ENCODE assay signal across 23 cellular contexts in the genomic region with DNA sequence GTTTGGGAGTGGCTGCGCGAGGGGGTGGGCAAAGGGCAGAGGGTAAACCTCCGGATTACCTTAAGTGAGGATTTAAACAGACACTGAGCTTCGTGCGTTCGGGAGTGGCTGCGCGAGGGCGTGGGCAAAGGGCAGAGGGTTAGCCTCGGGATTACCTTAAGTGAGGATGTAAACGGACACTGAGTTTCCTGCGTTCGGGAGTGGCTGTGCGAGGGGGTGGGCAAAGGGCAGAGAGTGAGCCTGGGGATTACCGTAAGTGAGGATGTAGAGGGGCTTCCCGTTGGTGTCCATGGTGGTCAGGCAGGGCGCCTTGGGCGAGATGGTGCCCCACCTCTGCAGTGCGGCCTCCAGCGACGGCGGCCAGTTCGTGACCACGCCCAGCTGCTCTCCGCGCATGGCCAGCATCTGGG.
"Had no signal": no experiment of that assay in that cellular context is flagged by ENCODE, and none has a peak within 500 bp of the region (broad histone marks: within the 10 kb centered on the region; RNA-seq: fewer than 3 reads in every experiment).

No MANE protein-coding gene starts in this region.

- H3K9me3 ChIP-seq: adrenal gland, ascending aorta, gastrocnemius medialis, ovary, prostate gland, thyroid gland had no signal

- H3K36me3 ChIP-seq: ovary, prostate gland, thyroid gland had no signal

- DNase-seq: activated CD4-positive, alpha-beta T cell treated with anti-CD3 and anti-CD28 coated beads for 1 hour; activated CD4-positive, alpha-beta T cell treated with anti-CD3 and anti-CD28 coated beads, Interleukin-2, amount 50 U/mL, for 1 hour; activated CD8-positive, alpha-beta memory T cell treated with anti-CD3 and anti-CD28 coated beads, Interleukin-2, amount 50 U/mL, for 4 hours; activated naive CD4-positive, alpha-beta T cell; activated T-cell treated with anti-CD3 and anti-CD28 coated beads, Interleukin-2, amount 50 U/mL, for 24 hours; adrenal gland; central memory CD4-positive, alpha-beta T cell; effector memory CD8-positive, alpha-beta T cell; gastrocnemius medialis; head of caudate nucleus; hypothalamus; midbrain; ovary; stimulated activated CD4-positive, alpha-beta T cell treated with anti-CD3 and anti-CD28 coated beads, Interleukin-4, amount 100 ng/mL, for 24 hours; substantia nigra; T-helper 1 cell; thyroid gland had no signal

- H3K9me3 Mint-ChIP-seq: activated T-cell treated with anti-CD3 and anti-CD28 coated beads, Interleukin-2, amount 50 U/mL, for 24 hours; activated T-helper 2 cell treated with anti-CD3 and anti-CD28 coated beads, Interferon-gamma antibody, Interleukin-2, Interleukin-4, amounts not matched to agents 10 μg/mL and 5 μg/mL and 100 μg/mL, durations not matched to agents 14 hours and 24 hours and 36 hours; effector memory CD8-positive, alpha-beta T cell; stimulated activated naive CD8-positive, alpha-beta T cell treated with anti-CD3 and anti-CD28 coated beads, Interleukin-15, Interleukin-2, amounts not matched to agents 100 ng/mL and 50 ng/mL, for 24 hours had no signal

- H3K4me3 ChIP-seq: adrenal gland, ascending aorta, gastrocnemius medialis, ovary, prostate gland, thyroid gland had no signal

- H3K27ac Mint-ChIP-seq: activated naive CD8-positive, alpha-beta T cell; activated T-cell treated with anti-CD3 and anti-CD28 coated beads, Interleukin-2, amount 50 U/mL, for 24 hours; activated T-helper 2 cell treated with anti-CD3 and anti-CD28 coated beads, Interferon-gamma antibody, Interleukin-2, Interleukin-4, amounts not matched to agents 10 μg/mL and 5 μg/mL and 100 μg/mL, durations not matched to agents 14 hours and 24 hours and 36 hours; effector memory CD8-positive, alpha-beta T cell; stimulated activated naive CD8-positive, alpha-beta T cell treated with anti-CD3 and anti-CD28 coated beads, Interleukin-15, Interleukin-2, amounts not matched to agents 100 ng/mL and 50 ng/mL, for 24 hours had no signal

- H3K27me3 Mint-ChIP-seq: activated T-cell treated with anti-CD3 and anti-CD28 coated beads, Interleukin-2, amount 50 U/mL, for 24 hours; effector memory CD8-positive, alpha-beta T cell; stimulated activated naive CD8-positive, alpha-beta T cell treated with anti-CD3 and anti-CD28 coated beads, Interleukin-15, Interleukin-2, amounts not matched to agents 100 ng/mL and 50 ng/mL, for 24 hours had no signal

- H3K27ac ChIP-seq: adrenal gland, ascending aorta, gastrocnemius medialis, ovary, prostate gland, thyroid gland had no signal

- H3K4me1 ChIP-seq: adrenal gland, ascending aorta, gastrocnemius medialis, prostate gland, thyroid gland had no signal

- ATAC-seq: effector memory CD8-positive, alpha-beta T cell; esophagus mucosa; gastrocnemius medialis had no signal

- H3K27me3 ChIP-seq: adrenal gland, ascending aorta, gastrocnemius medialis, ovary, thyroid gland had no signal

- H3K4me3 Mint-ChIP-seq: activated naive CD8-positive, alpha-beta T cell; activated T-cell treated with anti-CD3 and anti-CD28 coated beads, Interleukin-2, amount 50 U/mL, for 24 hours; effector memory CD8-positive, alpha-beta T cell; stimulated activated naive CD8-positive, alpha-beta T cell treated with anti-CD3 and anti-CD28 coated beads, Interleukin-15, Interleukin-2, amounts not matched to agents 100 ng/mL and 50 ng/mL, for 24 hours had no signal

- H3K36me3 Mint-ChIP-seq: activated naive CD8-positive, alpha-beta T cell had no signal
